ENCODE assay signal across 8 cellular contexts in genomic region chr20:50957798-50958732, GRCh38. TPM values are rescaled to one million over a fixed set of nuclear protein-coding genes. Genes with fewer than 3 reads are reported as not detected.
DNase-seq lines count a peak whose midpoint lies in the region; ATAC-seq, FAIRE-seq and TF ChIP-seq lines count a peak whose summit lies in the region.

DPM1 (minus strand) TSS chr20:50958532; CDS start chr20:50958523, 9 bp downstream.

- DNase-seq in COLO829 (ENCODE audit: low spot score), result peak; percentile 88
- DNase-seq in HTR-8/SVneo (ENCODE audit: insufficient read length, low spot score), result peak; percentile 97
- peak; percentile 89 for DNase-seq in NT2/D1 (ENCODE audit: low read depth, low spot score)
- peak; percentile 77 for DNase-seq in activated CD8-positive, alpha-beta memory T cell treated with anti-CD3 and anti-CD28 coated beads, Interleukin-2, amount 50 U/mL, for 24 hours (ENCODE audit: extremely low read depth)
- no peak for DNase-seq in endothelial cell of umbilical vein (ENCODE audit: low read depth, low spot score)
- peak; percentile 97 for DNase-seq in midbrain (lab: John Stamatoyannopoulos, UW)
- DNase-seq in stimulated activated CD8-positive, alpha-beta memory T cell treated with anti-CD3 and anti-CD28 coated beads, Interleukin-2, amount 100 ng/mL, for 1 hour (ENCODE audit: low read depth in 2 of 2), result peak; percentile 68 to 82

- POLR2A ChIA-PET in endothelial cell of umbilical vein (lab: Charles Lee), result interaction anchor here (0.7 to 2.3 kb wide), 5 partner anchors 8 to 949 kb away, joined by 3 to 15 read pairs (median 4); partner anchors contain the start of gene ADNP

- peak within 1 kb of the TSS; percentile 99 for H3K9ac ChIP-seq in NT2/D1 (ENCODE audit: insufficient read length, low read depth)
- peak within 1 kb of the TSS; percentile 96 for H3K9ac ChIP-seq in endothelial cell of umbilical vein (replicated peaks; ENCODE audit: extremely low read depth, insufficient read depth, low read length)

- H3K4me1 ChIP-seq in NT2/D1 (ENCODE audit: insufficient read depth, insufficient read length), result peaks cover 3% of the 10 kb centered on the region
- H3K4me1 ChIP-seq in endothelial cell of umbilical vein (ENCODE audit: control insufficient read depth, extremely low read depth, insufficient read depth, low read length), result peaks cover 24% of the 10 kb centered on the region

- TF ChIP-seq POLR2A in endothelial cell of umbilical vein (IDR thresholded peaks at IDR 0.05; ENCODE audit: low read depth, low read length), result peak; percentile 93

- H3K4me2 ChIP-seq in endothelial cell of umbilical vein (ENCODE audit: insufficient read depth, low read length), result peak within 1 kb of the TSS; percentile 97

- H3K36me3 ChIP-seq in NT2/D1 (ENCODE audit: insufficient read depth, insufficient read length, low read length), result peaks cover 54% of the 10 kb centered on the region
- peaks cover 0 to 9% of the 10 kb centered on the region in 2 experiments for H3K36me3 ChIP-seq in endothelial cell of umbilical vein (ENCODE audit: control insufficient read depth in 2 of 2, extremely low read depth in 1 of 2, insufficient read depth in 2 of 2, low read length in 2 of 2)

- H3K4me3 ChIP-seq in NT2/D1 (ENCODE audit: insufficient read length, low read depth) (peak within 1 kb of the TSS; percentile 95), endothelial cell of umbilical vein (replicated peaks in 1 of 3; ENCODE audit: insufficient read depth in 1 of 3, low read depth in 1 of 3, low read length in 3 of 3) (peak within 1 kb of the TSS; percentile 55 to 94 (median 80))

- H3K27ac ChIP-seq in endothelial cell of umbilical vein (ENCODE audit: insufficient read depth, low read depth, low read length), result peak within 1 kb of the TSS; percentile 96

- TSS peak; percentile 54 for BruUV-seq in endothelial cell of umbilical vein (replicated peaks; lab: Mats Ljungman, UMichigan)

- intact Hi-C loops in endothelial cell of umbilical vein (cut with micrococcal nuclease), result loop anchor here (1.0 kb wide), 2 partner anchors 27 to 140 kb away; partner anchors contain the start of gene ADNP

- H3K79me2 ChIP-seq in endothelial cell of umbilical vein (ENCODE audit: control insufficient read depth, insufficient read depth, low read length), result peaks cover 65% of the 10 kb centered on the region

- FAIRE-seq in HTR-8/SVneo (lab: Jason Lieb, UNC), result peak; percentile 100
- no peak for FAIRE-seq in endothelial cell of umbilical vein (lab: Jason Lieb, UNC)

- dilution Hi-C loops in endothelial cell of umbilical vein (cut with MboI; ENCODE audit: extremely low pct_ligation_motif_present, low sequenced_read_pairs), result no loop called here

- no peaks in the 10 kb centered on the region for H3K9me1 ChIP-seq in endothelial cell of umbilical vein (replicated peaks; ENCODE audit: control insufficient read depth, extremely low read depth, insufficient read depth, low read length)

- CTCF ChIA-PET in endothelial cell of umbilical vein (lab: Charles Lee), result interaction anchor here (1.0 to 2.5 kb wide), 9 partner anchors 16 to 368 kb away, joined by 3 to 21 read pairs (median 8); partner anchors contain the start of genes ADNP and BCAS4

- peak within 1 kb of the TSS; percentile 74 for H2AFZ ChIP-seq in endothelial cell of umbilical vein (ENCODE audit: low read depth, low read length)

- peak; percentile 77 for ATAC-seq in GM21360 (IDR thresholded peaks at IDR 0.05; ENCODE audit: unreplicated experiment)

- H3K9me3 ChIP-seq in NT2/D1 (ENCODE audit: insufficient read depth, low read length) (0 out of 2 replicates have a peak, but pooled peaks cover 7% of the 10 kb centered on the region), endothelial cell of umbilical vein (replicated peaks; ENCODE audit: control insufficient read depth, insufficient read depth, low read length) (no peaks in the 10 kb centered on the region)

- TF ChIP-seq CTCF in endothelial cell of umbilical vein (IDR thresholded peaks at IDR 0.05; ENCODE audit: extremely low read depth in 1 of 2, insufficient read depth in 1 of 2, low read depth in 1 of 2, low read length in 2 of 2), result no peak

- no peaks in the 10 kb centered on the region for H4K20me1 ChIP-seq in endothelial cell of umbilical vein (replicated peaks; ENCODE audit: control insufficient read depth, extremely low read depth, insufficient read depth, low read length)

- no peaks in the 10 kb centered on the region for H3K27me3 ChIP-seq in NT2/D1 (ENCODE audit: insufficient read depth, insufficient read length)
- no peaks in the 10 kb centered on the region for H3K27me3 ChIP-seq in endothelial cell of umbilical vein (ENCODE audit: control insufficient read depth in 2 of 2, insufficient read depth in 2 of 2, low read length in 2 of 2)

TF ChIP-seq in endothelial cell of umbilical vein, 7 proteins besides CTCF, POLR2A, EP300 and RAD21:
- TF ChIP-seq MYC (IDR thresholded peaks at IDR 0.05; ENCODE audit: low read depth, low read length) (no peak), POLR2AphosphoS5 (IDR thresholded peaks at IDR 0.05; ENCODE audit: insufficient read depth, low read depth, low read length) (peak; percentile 90)

RNA-seq across cellular contexts. Expression of gene DPM1, which starts in this region (rescaled TPM):
- total RNA-seq in endothelial cell of umbilical vein, result 38.7 and 41.9 TPM in 2 replicates
- 21.4 and 33.9 TPM in 2 replicates for polyA plus RNA-seq in endothelial cell of umbilical vein
- polyA plus RNA-seq in endothelial cell of umbilical vein (2011; cell fraction: cytosol; rRNA removed), result 46.5 and 58.3 TPM in 2 replicates
- polyA plus RNA-seq in endothelial cell of umbilical vein (2011; cell fraction: nucleus; rRNA removed), result 25.4 and 39.9 TPM in 2 replicates
- 57.4 and 72.7 TPM in 2 replicates for polyA plus RNA-seq in endothelial cell of umbilical vein (2012)
- polyA minus RNA-seq in endothelial cell of umbilical vein, result 15.6 and 31.2 TPM in 2 replicates
- polyA minus RNA-seq in endothelial cell of umbilical vein (2011; cell fraction: cytosol; rRNA and poly(A)+ RNA removed), result 33.0 TPM
- 7.9 and 8.0 TPM in 2 replicates for polyA minus RNA-seq in endothelial cell of umbilical vein (2011; cell fraction: nucleus; rRNA and poly(A)+ RNA removed)
